In the genomic region with DNA sequence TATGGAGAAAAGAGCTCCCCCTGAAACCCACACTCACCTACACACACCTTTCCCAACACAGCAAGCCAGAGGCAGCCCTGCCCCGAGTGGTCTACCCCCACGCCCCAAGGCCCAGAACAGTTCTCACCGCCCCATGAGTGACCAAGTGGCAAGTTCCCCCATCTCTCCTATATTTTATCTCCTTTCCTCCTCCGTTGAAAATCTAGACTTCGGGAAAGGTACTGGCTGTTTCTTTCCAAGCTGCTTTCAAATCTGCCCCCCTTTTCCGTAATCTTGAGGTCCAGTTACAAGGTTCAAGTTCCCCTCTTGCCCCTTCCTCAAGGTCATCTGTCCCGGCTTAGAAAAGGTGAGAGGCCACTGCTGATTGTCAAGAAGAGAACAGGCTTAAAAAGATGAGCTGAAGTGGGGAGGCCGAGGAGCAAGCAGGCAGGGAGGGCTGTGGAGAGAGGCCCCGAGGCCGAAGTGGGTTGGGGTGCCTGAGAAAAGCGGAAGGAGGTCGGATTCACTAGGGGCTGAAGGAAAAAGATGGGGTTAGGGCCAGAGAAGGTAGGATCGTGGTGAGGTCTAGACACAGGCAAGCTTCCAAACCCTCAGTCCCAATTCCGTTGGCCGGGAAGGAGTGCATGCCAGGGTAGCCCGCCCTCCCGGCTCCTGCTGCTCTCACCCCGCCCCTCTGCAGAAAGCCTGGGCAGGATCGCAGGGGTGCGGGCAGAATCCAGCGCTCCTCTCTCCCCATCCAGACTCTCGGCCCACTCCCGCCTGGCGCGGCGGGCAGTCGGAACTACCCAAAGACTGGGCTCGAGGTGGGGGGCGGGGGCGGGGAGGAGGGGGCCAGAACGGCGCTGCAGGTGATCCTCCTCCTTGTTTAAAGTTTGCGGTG, we compare ENCODE assay signal across 8 cellular contexts. TPM values are rescaled to one million over a fixed set of nuclear protein-coding genes. Genes with fewer than 3 reads are reported as not detected.
DNase-seq lines count a peak whose midpoint lies in the region; ATAC-seq, FAIRE-seq and TF ChIP-seq lines count a peak whose summit lies in the region.

No MANE protein-coding gene starts in this region.

- H3K27me3 ChIP-seq in CD8-positive, alpha-beta T cell (ENCODE audit: insufficient read depth, low read length) = peaks cover 14% of the 10 kb centered on the region
- peaks cover 98% of the 10 kb centered on the region for H3K27me3 ChIP-seq in osteoblast (ENCODE audit: insufficient read depth, low read length)

- H3K36me3 ChIP-seq in CD8-positive, alpha-beta T cell (ENCODE audit: insufficient read depth, low read length) = no peaks in the 10 kb centered on the region
- no peaks in the 10 kb centered on the region for H3K36me3 ChIP-seq in osteoblast (ENCODE audit: insufficient read depth, low read length)

- H3K27ac Mint-ChIP-seq in CD8-positive, alpha-beta T cell = no peak overlapping the region

- ATAC-seq in CD8-positive, alpha-beta T cell = no peak
- ATAC-seq in HG03097 (IDR thresholded peaks at IDR 0.05; ENCODE audit: low FRiP score, unreplicated experiment) = no peak

- no peaks in the 10 kb centered on the region for H3K9me3 Mint-ChIP-seq in CD8-positive, alpha-beta T cell

- no peak for DNase-seq in CD8-positive, alpha-beta T cell
- peak; percentile 21 for DNase-seq in NCI-H2227 treated with DMSO at 0.1 percent for 48 hours (lab: John Stamatoyannopoulos, UW)
- peak; percentile 8 for DNase-seq in germinal center (ENCODE audit: low spot score)
- peak; percentile 87 for DNase-seq in osteoblast (ENCODE audit: insufficient read length, low spot score, missing footprints)
- DNase-seq in RCC 7860 (ENCODE audit: low spot score) = no peak
- DNase-seq in T1000 (lab: John Stamatoyannopoulos, UW) = no peak
- no peak for DNase-seq in NCI-H510A (lab: John Stamatoyannopoulos, UW)

- POLR2A ChIA-PET in CD8-positive, alpha-beta T cell (lab: Charles Lee) = no interaction called here

- peak overlapping the region; percentile 79 for H3K4me3 Mint-ChIP-seq in CD8-positive, alpha-beta T cell

- intact Hi-C loops in CD8-positive, alpha-beta T cell (cut with DNase I, micrococcal nuclease) = loop anchor here (5.0 kb wide), 3 partner anchors 464 to 924 kb away; a partner anchor contains a TSS

- no peak overlapping the region for H3K4me2 ChIP-seq in osteoblast (ENCODE audit: insufficient read depth, low read length)

- no peak overlapping the region for H3K4me3 ChIP-seq in CD8-positive, alpha-beta T cell (ENCODE audit: low read depth, low read length)
- no peak overlapping the region for H3K4me3 ChIP-seq in osteoblast (ENCODE audit: insufficient read depth, low read length)

- no peak for TF ChIP-seq CTCF in CD8-positive, alpha-beta T cell (IDR thresholded peaks at IDR 0.05)
- no peak for TF ChIP-seq CTCF in osteoblast (IDR thresholded peaks at IDR 0.05; ENCODE audit: extremely low read depth, low read depth, low read length)

- H3K27ac ChIP-seq in CD8-positive, alpha-beta T cell (ENCODE audit: low read depth, low read length) = no peak overlapping the region
- H3K27ac ChIP-seq in osteoblast (ENCODE audit: low read depth, low read length) = no peak overlapping the region

- H3K79me2 ChIP-seq in osteoblast (ENCODE audit: insufficient read depth, low read length) = no peaks in the 10 kb centered on the region

- peaks cover 2% of the 10 kb centered on the region for H4K20me1 ChIP-seq in osteoblast (ENCODE audit: insufficient read depth, low read length)

- H3K4me1 ChIP-seq in CD8-positive, alpha-beta T cell (ENCODE audit: insufficient read depth, low read length) = peaks cover 7% of the 10 kb centered on the region
- H3K4me1 ChIP-seq in osteoblast (ENCODE audit: insufficient read depth, low read length) = peaks cover 17% of the 10 kb centered on the region

- H2AFZ ChIP-seq in osteoblast (ENCODE audit: low read length) = no peak overlapping the region

- H3K27me3 Mint-ChIP-seq in CD8-positive, alpha-beta T cell (ENCODE audit: low read depth) = peaks cover 59% of the 10 kb centered on the region

- CTCF ChIA-PET in CD8-positive, alpha-beta T cell (lab: Charles Lee) = interaction anchor here (4.0 kb wide), 1 partner anchor 271 kb away, joined by 17 read pairs; no protein-coding TSS in a partner anchor

- H3K36me3 Mint-ChIP-seq in CD8-positive, alpha-beta T cell = no peaks in the 10 kb centered on the region

- peaks cover 22% of the 10 kb centered on the region for H3K4me1 Mint-ChIP-seq in CD8-positive, alpha-beta T cell (ENCODE audit: low read depth)

- FAIRE-seq in RCC 7860 (lab: Jason Lieb, UNC) = no peak

- H3K9me3 ChIP-seq in CD8-positive, alpha-beta T cell (ENCODE audit: low read length) = no peaks in the 10 kb centered on the region
- no peaks in the 10 kb centered on the region for H3K9me3 ChIP-seq in osteoblast (ENCODE audit: low read depth, low read length)

RNA-seq across cellular contexts. Expression of a gene that starts 1.7 kb away (rescaled TPM):
- total RNA-seq in CD8-positive, alpha-beta T cell = not detected
- not detected in 2 replicates for total RNA-seq in osteoblast

RNA-seq across cellular contexts. Expression of a gene that starts 40.9 kb away (rescaled TPM):
- 1 to 10 TPM; 2.7 to 3.1 TPM for total RNA-seq in CD8-positive, alpha-beta T cell
- total RNA-seq in osteoblast = 54.3 and 54.5 TPM in 2 replicates

Comparison
In these comparisons a context has a peak if more than half of its experiments do, and no peak if none do; other contexts are left out.
1. DNase-seq: peak in NCI-H2227 treated with DMSO at 0.1 percent for 48 hours (single experiment), germinal center (single experiment) and osteoblast (single experiment); none in CD8-positive, alpha-beta T cell (0 of 7), RCC 7860 (single experiment), T1000 (single experiment) and NCI-H510A (single experiment).
2. RNA of a gene that starts 40.9 kb away (total RNA-seq): 54.3 to 54.5 TPM in osteoblast; 2.7 to 3.1 TPM in CD8-positive, alpha-beta T cell; every median in the first group is over 10 times any median in the second.